In the genomic region with DNA sequence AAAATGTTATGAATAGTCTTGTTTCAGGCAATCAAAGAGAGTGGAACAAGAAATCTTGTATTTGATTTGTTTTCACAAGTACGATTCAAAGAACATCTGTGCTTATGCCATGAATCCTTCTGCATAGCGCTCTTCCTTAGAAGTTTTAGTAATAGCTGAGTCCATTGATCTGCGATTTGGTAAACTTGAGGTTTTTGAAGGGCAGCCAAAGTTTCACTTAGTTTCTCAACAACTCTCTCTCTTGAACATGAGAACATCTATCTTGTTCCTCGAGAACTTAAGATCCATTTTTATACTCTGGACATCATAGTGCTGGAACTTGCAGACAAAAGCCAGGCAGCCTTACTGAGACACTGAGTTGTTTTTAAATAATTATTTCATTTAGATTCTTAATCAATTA, we compare ENCODE assay signal across 30 cellular contexts.
"Had no signal": no experiment of that assay in that cellular context is flagged by ENCODE, and none has a peak within 500 bp of the region (broad histone marks: within the 10 kb centered on the region; RNA-seq: fewer than 3 reads in every experiment).

No MANE protein-coding gene starts in this region.

- H3K4me3 ChIP-seq: ascending aorta, coronary artery, esophagus squamous epithelium, gastrocnemius medialis, heart right ventricle, hepatocyte had no signal

- DNase-seq: activated B cell treated with CpG ODN at 0.5 μM for 24 hours; activated CD4-positive, alpha-beta T cell treated with anti-CD3 and anti-CD28 coated beads for 48 hours; activated CD4-positive, alpha-beta T cell treated with anti-CD3 and anti-CD28 coated beads, Interleukin-2, amount 50 U/mL, for 1 hour; activated CD4-positive, alpha-beta T cell treated with anti-CD3 and anti-CD28 coated beads, Interleukin-2, amount 50 U/mL, for 48 hours; activated CD8-positive, alpha-beta memory T cell treated with anti-CD3 and anti-CD28 coated beads for 24 hours; activated CD8-positive, alpha-beta T cell treated with anti-CD3 and anti-CD28 coated beads for 36 hours; activated effector memory CD4-positive, alpha-beta T cell treated with Interleukin-2 at 50 U/mL for 16 hours; activated gamma-delta T cell treated with Interleukin-2 at 50 U/mL for 16 hours; activated naive CD4-positive, alpha-beta T cell treated with anti-CD3 and anti-CD28 coated beads for 36 hours; activated naive CD8-positive, alpha-beta T cell treated with anti-CD3 and anti-CD28 coated beads for 36 hours; activated naive CD8-positive, alpha-beta T cell treated with anti-CD3 and anti-CD28 coated beads, Interleukin-2, amount 50 U/mL, for 24 hours; activated T-cell treated with anti-CD3 and anti-CD28 coated beads, Interleukin-2, amount 50 U/mL, for 4 hours; dermis blood vessel endothelial cell; effector CD4-positive, alpha-beta T cell; effector memory CD8-positive, alpha-beta T cell; esophagus squamous epithelium; foreskin keratinocyte; gastrocnemius medialis; heart right ventricle; T-helper 1 cell; T-helper 17 cell; T1000; WERI-Rb-1 had no signal

- H3K27me3 ChIP-seq: ascending aorta, esophagus squamous epithelium, foreskin keratinocyte, gastrocnemius medialis, heart right ventricle had no signal

- FAIRE-seq: bronchial epithelial cell had no signal

- ATAC-seq: activated CD4-positive, CD25-positive, alpha-beta regulatory T cell treated with anti-CD3 and anti-CD28 coated beads, Interleukin-2, amount 50 U/mL, for 24 hours; activated CD8-positive, alpha-beta T cell treated with anti-CD3 and anti-CD28 coated beads for 36 hours; activated naive CD8-positive, alpha-beta T cell treated with anti-CD3 and anti-CD28 coated beads, Interleukin-2, amount 50 U/mL, for 24 hours; activated T-cell treated with anti-CD3 and anti-CD28 coated beads, Interleukin-2, amount 50 U/mL, for 4 hours; activated T-helper 17 cell treated with anti-CD3 and anti-CD28 coated beads, Interleukin-2, amount 50 U/mL, for 72 hours; effector memory CD8-positive, alpha-beta T cell; foreskin keratinocyte; gastrocnemius medialis; heart right ventricle; T-helper 17 cell had no signal

- H2AFZ ChIP-seq: hepatocyte had no signal

- H3K36me3 ChIP-seq: ascending aorta, esophagus squamous epithelium, gastrocnemius medialis, heart right ventricle, WERI-Rb-1 had no signal

- H3K4me2 ChIP-seq: hepatocyte had no signal

- H3K79me2 ChIP-seq: hepatocyte had no signal

- H3K9me3 ChIP-seq: ascending aorta, esophagus squamous epithelium, gastrocnemius medialis, heart right ventricle had no signal

- H3K4me1 ChIP-seq: ascending aorta, esophagus squamous epithelium, foreskin keratinocyte, gastrocnemius medialis, heart right ventricle had no signal

- H3K27ac ChIP-seq: ascending aorta, coronary artery, epithelial cell of prostate, esophagus squamous epithelium, foreskin keratinocyte, gastrocnemius medialis, heart right ventricle, hepatocyte, WERI-Rb-1 had no signal
